Comparison of ENCODE assay signal across 1 cellular context in genomic region chr6:150150821-150151646, GRCh38.
TF ChIP-seq lines count a peak whose summit lies in the region.

No MANE protein-coding gene starts in this region.

TF ChIP-seq in K562, 482 proteins besides CTCF, POLR2A, EP300 and RAD21 (continued from another document and continues in another):
- peak; percentile 95; the same call in 1 of the 2 replicates for TF ChIP-seq TRIM25 (IDR thresholded peaks at IDR 0.05; ENCODE audit: borderline replicate concordance)
- no peak for TF ChIP-seq NELFE (IDR thresholded peaks at IDR 0.05; ENCODE audit: insufficient read depth, insufficient read length)
- peak; percentile 76; the same call in 1 of the 2 replicates for TF ChIP-seq MIER1 (IDR thresholded peaks at IDR 0.05; ENCODE audit: low read depth)
- no peak for TF ChIP-seq HOMEZ (CRISPR knock-in tag; IDR thresholded peaks at IDR 0.05)
- TF ChIP-seq SFPQ (IDR thresholded peaks at IDR 0.05; ENCODE audit: low read depth, low read length), result no peak
- peak; percentile 41 for TF ChIP-seq SMAD1 (IDR thresholded peaks at IDR 0.05; ENCODE audit: low read depth, low read length, partially characterized antibody)
- TF ChIP-seq NCOA4 (IDR thresholded peaks at IDR 0.05; ENCODE audit: partially characterized antibody), result peak; percentile 57
- peak; percentile 54; the same call in 1 of the 2 replicates for TF ChIP-seq ZNF589 (CRISPR knock-in tag; IDR thresholded peaks at IDR 0.05; ENCODE audit: low read depth)
- no peak for TF ChIP-seq RBM25 (IDR thresholded peaks at IDR 0.05; ENCODE audit: low read depth, low read length, severe bottlenecking)
- peak; percentile 94 for TF ChIP-seq CBFA2T3 (IDR thresholded peaks at IDR 0.05)
- TF ChIP-seq PCBP1 (IDR thresholded peaks at IDR 0.05; ENCODE audit: low read depth, low read length, poor library complexity, severe bottlenecking), result no peak
- TF ChIP-seq HNRNPK (IDR thresholded peaks at IDR 0.05; ENCODE audit: low read depth, low read length, poor library complexity, severe bottlenecking), result no peak
- no peak for TF ChIP-seq HMG20B (CRISPR knock-in tag; IDR thresholded peaks at IDR 0.05)
- peak; percentile 90 to 93; a peak in 3 of 4 replicates for TF ChIP-seq MLLT1 (IDR thresholded peaks at IDR 0.05)
- TF ChIP-seq SAFB2 (IDR thresholded peaks at IDR 0.05; ENCODE audit: borderline replicate concordance, low read depth, low read length, severe bottlenecking), result no peak
- no peak for TF ChIP-seq TEAD2 (tag; IDR thresholded peaks at IDR 0.05)
- TF ChIP-seq MBD2 (IDR thresholded peaks at IDR 0.05; ENCODE audit: borderline replicate concordance, low read depth), result peak; percentile 68; the same call in 1 of the 2 replicates
- TF ChIP-seq ZNF609 (CRISPR knock-in tag; IDR thresholded peaks at IDR 0.05; ENCODE audit: borderline replicate concordance), result 0 out of 2 replicates have a peak, but pooled peaks have one; percentile 23
- TF ChIP-seq ZBTB9 (CRISPR knock-in tag; IDR thresholded peaks at IDR 0.05), result peak; percentile 80
- no peak for TF ChIP-seq HEY1 (CRISPR knock-in tag; IDR thresholded peaks at IDR 0.05; ENCODE audit: borderline replicate concordance)
- no peak for TF ChIP-seq SRSF9 (IDR thresholded peaks at IDR 0.05; ENCODE audit: borderline replicate concordance, low read depth, low read length)
- TF ChIP-seq CEBPG (CRISPR knock-in tag; IDR thresholded peaks at IDR 0.05), result no peak
- no peak; a peak in 1 of 4 replicates for TF ChIP-seq CEBPG (tag; conservative IDR thresholded peaks at IDR 0.05 in 1 of 2, IDR thresholded peaks at IDR 0.05 in 1 of 2)
- TF ChIP-seq ATF3 (IDR thresholded peaks at IDR 0.05), result peak; percentile 79
- no peak; the same call in 1 of the 2 replicates for TF ChIP-seq ATF3 (CRISPR knock-in tag; conservative IDR thresholded peaks at IDR 0.05)
- no peak for TF ChIP-seq ZNF41 (CRISPR knock-in tag; conservative IDR thresholded peaks at IDR 0.05)
- TF ChIP-seq ZBTB17 (CRISPR knock-in tag; IDR thresholded peaks at IDR 0.05), result no peak
- TF ChIP-seq ZNF785 (CRISPR knock-in tag; IDR thresholded peaks at IDR 0.05), result no peak
- no peak for TF ChIP-seq STAT5B (CRISPR knock-in tag; IDR thresholded peaks at IDR 0.05)
- peak in 1 of 2 experiments; percentile 65; a peak in 2 of 4 replicates for TF ChIP-seq ZMIZ1 (IDR thresholded peaks at IDR 0.05; ENCODE audit: low read depth in 2 of 2, low read length in 2 of 2)
- TF ChIP-seq RBM15 (IDR thresholded peaks at IDR 0.05; ENCODE audit: insufficient read depth, low read length), result no peak
- peak; percentile 98 for TF ChIP-seq ARID1B (IDR thresholded peaks at IDR 0.05)
- TF ChIP-seq PBX2 (CRISPR knock-in tag; IDR thresholded peaks at IDR 0.05; ENCODE audit: low read depth), result no peak
- peak; percentile 89 for TF ChIP-seq PBX2 (tag; conservative IDR thresholded peaks at IDR 0.05; ENCODE audit: low read depth)
- TF ChIP-seq PHF20 (IDR thresholded peaks at IDR 0.05; ENCODE audit: partially characterized antibody), result no peak
- no peak for TF ChIP-seq ILK (tag; IDR thresholded peaks at IDR 0.05; ENCODE audit: borderline replicate concordance, low read depth)
- 0 out of 2 replicates have a peak, but pooled peaks have one; percentile 14 for TF ChIP-seq ADNP (tag; IDR thresholded peaks at IDR 0.05)
- TF ChIP-seq ARID2 (IDR thresholded peaks at IDR 0.05), result peak; percentile 64; the same call in 1 of the 2 replicates
- TF ChIP-seq POLR2AphosphoS2 (IDR thresholded peaks at IDR 0.05; ENCODE audit: low read length), result no peak
- no peak for TF ChIP-seq POLR2G (IDR thresholded peaks at IDR 0.05; ENCODE audit: low read depth, low read length)
- peak; percentile 66 for TF ChIP-seq SUPT5H (IDR thresholded peaks at IDR 0.05)
- TF ChIP-seq XRCC5 (IDR thresholded peaks at IDR 0.05; ENCODE audit: low read depth, low read length), result peak; percentile 82; the same call in 1 of the 2 replicates
